In genomic region chr5:132965120-132965519, GRCh38 we compare ENCODE assay signal across 29 cellular contexts. TPM values are rescaled to one million over a fixed set of nuclear protein-coding genes. Genes with fewer than 3 reads are reported as not detected.
DNase-seq lines count a peak whose midpoint lies in the region; ATAC-seq, FAIRE-seq and TF ChIP-seq lines count a peak whose summit lies in the region.
"Had no signal": no experiment of that assay in that cellular context is flagged by ENCODE, and none has a peak within 500 bp of the region (broad histone marks: within the 10 kb centered on the region; RNA-seq: fewer than 3 reads in every experiment).

No MANE protein-coding gene starts in this region.

- no peaks in the 10 kb centered on the region for H3K9me3 ChIP-seq in CD4-positive, alpha-beta memory T cell (ENCODE audit: control insufficient read depth in 1 of 2, low read length in 2 of 2)
- H3K9me3 ChIP-seq in endodermal cell (ENCODE audit: control insufficient read depth, low read length), result no peaks in the 10 kb centered on the region
- H3K9me3 ChIP-seq: A549; BLaER1 treated with 17β-estradiol and CSF1 and Interleukin-3, amounts not matched to agents 10 nM and 100 nM; SJSA1 had no signal

- no peak overlapping the region for H3K9ac ChIP-seq in endodermal cell (ENCODE audit: extremely low read depth, low read length, poor library complexity, severe bottlenecking)
- H3K9ac ChIP-seq: BLaER1 treated with 17β-estradiol and CSF1 and Interleukin-3, amounts not matched to agents 10 nM and 100 nM had no signal

- ATAC-seq in activated B cell treated with CpG ODN at 0.5 μM for 24 hours (ENCODE audit: low read depth) (no peak), HG03159 (IDR thresholded peaks at IDR 0.05; ENCODE audit: unreplicated experiment) (no peak)
- ATAC-seq: A549, GM12878 had no signal

- H3K9me3 Mint-ChIP-seq in CD4-positive, alpha-beta memory T cell, result no peaks in the 10 kb centered on the region
- H3K9me3 Mint-ChIP-seq in activated B cell treated with CpG ODN at 0.5 μM for 24 hours (no peaks in the 10 kb centered on the region), endodermal cell (no peaks in the 10 kb centered on the region), neural crest cell (no peaks in the 10 kb centered on the region)
- H3K9me3 Mint-ChIP-seq: CD8-positive, alpha-beta memory T cell had no signal

- intact Hi-C loops in CD4-positive, alpha-beta memory T cell (cut with micrococcal nuclease), result no loop called here
- intact Hi-C loops in activated B cell treated with CpG ODN at 0.5 μM for 24 hours (cut with micrococcal nuclease), result no loop called here

- peaks cover 23% of the 10 kb centered on the region for H3K4me1 ChIP-seq in CD4-positive, alpha-beta memory T cell (ENCODE audit: insufficient read depth, low read length)
- no peaks in the 10 kb centered on the region for H3K4me1 ChIP-seq in endodermal cell (ENCODE audit: control insufficient read depth, insufficient read depth, low read length)

- 95% methylated on average over 4 of the region's 4 CpGs; no CpG with 5 or more reads in 1 of the 2 experiments for WGBS in endodermal cell (ENCODE audit: insufficient coverage in 1 of 2, insufficient read length in 1 of 2), 2 experiments

- H3K36me3 ChIP-seq in CD4-positive, alpha-beta memory T cell (ENCODE audit: insufficient read depth, low read length), result no peaks in the 10 kb centered on the region
- H3K36me3 ChIP-seq in endodermal cell (ENCODE audit: control insufficient read depth, insufficient read depth, low read length), result peaks cover 8% of the 10 kb centered on the region

- H3K4me1 Mint-ChIP-seq in CD4-positive, alpha-beta memory T cell, result peaks cover 12 to 29% (median 20%) of the 10 kb centered on the region in 4 donors
- H3K4me1 Mint-ChIP-seq in activated B cell treated with CpG ODN at 0.5 μM for 24 hours (peaks cover 24% of the 10 kb centered on the region), endodermal cell (peaks cover 2% of the 10 kb centered on the region), neural crest cell (peaks cover 26% of the 10 kb centered on the region)

- H3K27ac Mint-ChIP-seq in CD4-positive, alpha-beta memory T cell, result peak overlapping the region in 4 of 7 donors; percentile 13 to 100 (median 71)
- H3K27ac Mint-ChIP-seq in activated B cell treated with CpG ODN at 0.5 μM for 24 hours, result no peak overlapping the region
- H3K27ac Mint-ChIP-seq in endodermal cell, result no peak overlapping the region
- no peak overlapping the region for H3K27ac Mint-ChIP-seq in neural crest cell (ENCODE audit: unreplicated experiment)

- H3K36me3 Mint-ChIP-seq in CD4-positive, alpha-beta memory T cell, result peaks cover 0 to 10% of the 10 kb centered on the region in 2 donors
- H3K36me3 Mint-ChIP-seq in activated B cell treated with CpG ODN at 0.5 μM for 24 hours (ENCODE audit: low read depth), result peaks cover 12% of the 10 kb centered on the region
- H3K36me3 Mint-ChIP-seq in endodermal cell (ENCODE audit: low read depth), result peaks cover 10% of the 10 kb centered on the region
- H3K36me3 Mint-ChIP-seq in neural crest cell (ENCODE audit: low read depth), result peaks cover 5% of the 10 kb centered on the region

- peak overlapping the region in 1 of 8 donors; percentile 40 for H3K4me3 Mint-ChIP-seq in CD4-positive, alpha-beta memory T cell
- H3K4me3 Mint-ChIP-seq in activated B cell treated with CpG ODN at 0.5 μM for 24 hours (peak overlapping the region; percentile 24), endodermal cell (no peak overlapping the region), neural crest cell (peak overlapping the region; percentile 94)

- no peak for FAIRE-seq in frontal cortex (lab: Jason Lieb, UNC)
- FAIRE-seq: A549, GM12878 had no signal

- CTCF ChIA-PET in CD4-positive, alpha-beta memory T cell (lab: Charles Lee; ENCODE audit: partially characterized antibody), result no interaction called here
- CTCF ChIA-PET in activated B cell treated with CpG ODN at 0.5 μM for 24 hours (lab: Charles Lee), result no interaction called here

- no peaks in the 10 kb centered on the region for H3K27me3 ChIP-seq in CD4-positive, alpha-beta memory T cell (ENCODE audit: insufficient read depth, low read length)
- no peaks in the 10 kb centered on the region for H3K27me3 ChIP-seq in endodermal cell (ENCODE audit: control insufficient read depth, insufficient read depth, low read length, poor library complexity, severe bottlenecking)
- H3K27me3 ChIP-seq: BLaER1 treated with 17β-estradiol and CSF1 and Interleukin-3, amounts not matched to agents 10 nM and 100 nM; SJSA1 had no signal

- POLR2A ChIA-PET in CD4-positive, alpha-beta memory T cell (lab: Charles Lee; ENCODE audit: partially characterized antibody), result interaction anchor here (1.5 to 3.6 kb wide), 3 partner anchors 35 to 101 kb away, joined by 4 to 55 read pairs (median 7); partner anchors contain the start of gene HSPA4
- POLR2A ChIA-PET in activated B cell treated with CpG ODN at 0.5 μM for 24 hours (lab: Charles Lee), result interaction anchor here (0.6 to 4.7 kb wide), 3 partner anchors 19 to 87 kb away, joined by 3 to 95 read pairs (median 4); partner anchors contain the start of gene HSPA4

- no peak overlapping the region for H3K27ac ChIP-seq in CD4-positive, alpha-beta memory T cell (ENCODE audit: low read depth, low read length)
- no peak overlapping the region for H3K27ac ChIP-seq in endodermal cell (ENCODE audit: low read depth, low read length)
- H3K27ac ChIP-seq: BLaER1 treated with 17β-estradiol and CSF1 and Interleukin-3, amounts not matched to agents 10 nM and 100 nM; SJSA1 had no signal

- no peak for DNase-seq in CD4-positive, alpha-beta memory T cell
- DNase-seq in activated B cell treated with CpG ODN at 0.5 μM for 24 hours, result no peak
- DNase-seq in endodermal cell, result peak; percentile 9
- DNase-seq in neural crest cell (ENCODE audit: low read depth, low spot score), result no peak
- no peak for DNase-seq in NK-92 (lab: John Stamatoyannopoulos, UW; ENCODE audit: unreplicated experiment)
- DNase-seq in frontal cortex (ENCODE audit: low spot score in 2 of 2), result no peak
- DNase-seq: AML-193; CD8-positive, alpha-beta memory T cell; DMS 273 treated with DMSO at 0.1 percent for 48 hours; DMS79; EL; GDM1; GOT3; HCEC 1CT; KBM-7; MV-4-11; NCI-H1105 treated with DMSO at 0.1 percent for 48 hours; NCI-H146; NCI-H1930; NCI-H446; NCI-H526; NCI-H82; Right ventricle myocardium superior; RPMI8226 had no signal

- H3K27me3 Mint-ChIP-seq in CD4-positive, alpha-beta memory T cell, result no peaks in the 10 kb centered on the region
- H3K27me3 Mint-ChIP-seq in activated B cell treated with CpG ODN at 0.5 μM for 24 hours (no peaks in the 10 kb centered on the region), endodermal cell (ENCODE audit: insufficient read depth) (no peaks in the 10 kb centered on the region), neural crest cell (ENCODE audit: low read depth) (no peaks in the 10 kb centered on the region)
- H3K27me3 Mint-ChIP-seq: CD8-positive, alpha-beta memory T cell had no signal

- TF ChIP-seq CTCF in activated B cell treated with CpG ODN at 0.5 μM for 24 hours (IDR thresholded peaks at IDR 0.05), result no peak
- TF ChIP-seq CTCF in endodermal cell (conservative IDR thresholded peaks at IDR 0.05), result no peak
- TF ChIP-seq CTCF in neural crest cell (conservative IDR thresholded peaks at IDR 0.05), result no peak

- H3K4me3 ChIP-seq in CD4-positive, alpha-beta memory T cell (ENCODE audit: low read length in 2 of 2), result no peak overlapping the region
- H3K4me3 ChIP-seq in endodermal cell (ENCODE audit: low read length), result no peak overlapping the region
- H3K4me3 ChIP-seq: BLaER1 treated with 17β-estradiol and CSF1 and Interleukin-3, amounts not matched to agents 10 nM and 100 nM; GM12878; SJSA1 had no signal

RNA-seq across cellular contexts. Expression of gene AFF4, which starts 1.7 kb away (rescaled TPM):
- 10 to 100 TPM; 60.4 to 61.6 TPM for total RNA-seq in CD4-positive, alpha-beta memory T cell
- 10 to 100 TPM; 14.1 to 24.0 TPM for polyA plus RNA-seq in CD4-positive, alpha-beta memory T cell
- total RNA-seq in activated B cell treated with CpG ODN at 0.5 μM for 24 hours (42.7 and 51.8 TPM in 2 replicates), endodermal cell (100 to 1,000 TPM; 107 to 108 TPM), neural crest cell (64.7 and 67.5 TPM in 2 replicates), frontal cortex (62.4 TPM)
- 57.1 TPM for polyA plus RNA-seq in endodermal cell (2013, experiment 1 of 2)
- polyA plus RNA-seq in endodermal cell (2013, experiment 2 of 2), result 64.4 TPM

Comparison
In these comparisons a context has a peak if more than half of its experiments do, and no peak if none do; other contexts are left out.
1. H3K27ac Mint-ChIP-seq: peak in CD4-positive, alpha-beta memory T cell (4 of 7); none in activated B cell treated with CpG ODN at 0.5 μM for 24 hours (single experiment), endodermal cell (single experiment) and neural crest cell (single experiment).